Comparison of ENCODE assay signal across 8 cellular contexts in genomic region chr17:27807567-27808470, GRCh38. TPM values are rescaled to one million over a fixed set of nuclear protein-coding genes. Genes with fewer than 3 reads are reported as not detected.
A peak's percentile ranks its signal among the peaks of the same experiment; 100 is the strongest.
DNase-seq lines count a peak whose midpoint lies in the region; ATAC-seq and TF ChIP-seq lines count a peak whose summit lies in the region.

No MANE protein-coding gene starts in this region.

- peak overlapping the region in 2 of 3 donors; percentile 12 to 84 for H3K27ac Mint-ChIP-seq in IgD-negative memory B cell
- H3K27ac Mint-ChIP-seq in activated CD4-positive, alpha-beta memory T cell treated with anti-CD3 and anti-CD28 coated beads for 36 hours = peak overlapping the region; percentile 94
- H3K27ac Mint-ChIP-seq in stimulated activated effector memory CD8-positive, alpha-beta T cell treated with anti-CD3 and anti-CD28 coated beads, Interleukin-12 subunit alpha, Interleukin-12 subunit beta, amount 100 ng/mL, for 72 hours = peak overlapping the region; percentile 90

- CTCF ChIA-PET in activated CD4-positive, alpha-beta memory T cell treated with anti-CD3 and anti-CD28 coated beads for 36 hours (lab: Charles Lee) = interaction anchor here (0.6 to 14.7 kb wide), 9 partner anchors 19 to 444 kb away, joined by 3 to 554 read pairs (median 4); partner anchors contain the start of gene LYRM9

- H3K27me3 Mint-ChIP-seq in IgD-negative memory B cell = no peaks in the 10 kb centered on the region
- no peaks in the 10 kb centered on the region for H3K27me3 Mint-ChIP-seq in activated CD4-positive, alpha-beta memory T cell treated with anti-CD3 and anti-CD28 coated beads for 36 hours

- no peaks in the 10 kb centered on the region for H4K20me1 ChIP-seq in DND-41 (ENCODE audit: insufficient read depth, low read length)

- POLR2A ChIA-PET in activated CD4-positive, alpha-beta memory T cell treated with anti-CD3 and anti-CD28 coated beads for 36 hours (lab: Charles Lee) = interaction anchor here (0.6 to 1.9 kb wide), 8 partner anchors 39 to 231 kb away, joined by 3 to 8 read pairs (median 4); partner anchors contain the start of gene LYRM9

- H3K4me1 Mint-ChIP-seq in IgD-negative memory B cell = peaks cover 31 to 33% (median 32%) of the 10 kb centered on the region in 3 donors
- H3K4me1 Mint-ChIP-seq in activated CD4-positive, alpha-beta memory T cell treated with anti-CD3 and anti-CD28 coated beads for 36 hours (ENCODE audit: low read depth) = peaks cover 51% of the 10 kb centered on the region
- H3K4me1 Mint-ChIP-seq in stimulated activated effector memory CD8-positive, alpha-beta T cell treated with anti-CD3 and anti-CD28 coated beads, Interleukin-12 subunit alpha, Interleukin-12 subunit beta, amount 100 ng/mL, for 72 hours = peaks cover 60% of the 10 kb centered on the region

- peak overlapping the region; percentile 44 for H3K4me2 ChIP-seq in DND-41 (ENCODE audit: insufficient read depth, low read length)

- no peaks in the 10 kb centered on the region for H3K79me2 ChIP-seq in DND-41 (ENCODE audit: insufficient read depth, low read length)

- H3K9me3 ChIP-seq in DND-41 (ENCODE audit: insufficient read depth, low read length, severe bottlenecking) (no peaks in the 10 kb centered on the region), left ventricle myocardium inferior (replicated peaks) (peaks cover 4% of the 10 kb centered on the region)

- H3K36me3 ChIP-seq in DND-41 (ENCODE audit: insufficient read depth, low read length) (no peaks in the 10 kb centered on the region), left ventricle myocardium inferior (no peaks in the 10 kb centered on the region)

- H3K27ac ChIP-seq in DND-41 (ENCODE audit: low read length) (no peak overlapping the region), left ventricle myocardium inferior (replicated peaks) (peak overlapping the region; percentile 43)

- TF ChIP-seq CTCF in DND-41 (IDR thresholded peaks at IDR 0.05; ENCODE audit: borderline replicate concordance, extremely low read depth, low read length, poor library complexity, severe bottlenecking) = peak; percentile 2
- TF ChIP-seq CTCF in left ventricle myocardium inferior (IDR thresholded peaks at IDR 0.05; ENCODE audit: borderline replicate concordance) = no peak

- H3K36me3 Mint-ChIP-seq in IgD-negative memory B cell = peaks cover 1% of the 10 kb centered on the region
- H3K36me3 Mint-ChIP-seq in activated CD4-positive, alpha-beta memory T cell treated with anti-CD3 and anti-CD28 coated beads for 36 hours = no peaks in the 10 kb centered on the region
- no peaks in the 10 kb centered on the region for H3K36me3 Mint-ChIP-seq in stimulated activated effector memory CD8-positive, alpha-beta T cell treated with anti-CD3 and anti-CD28 coated beads, Interleukin-12 subunit alpha, Interleukin-12 subunit beta, amount 100 ng/mL, for 72 hours

- H3K4me3 ChIP-seq in DND-41 (ENCODE audit: low read depth in 1 of 2, low read length in 2 of 2) (peak overlapping the region in 1 of 2 experiments; percentile 2; a peak in 1 of 4 replicates), left ventricle myocardium inferior (peak overlapping the region; percentile 43)

- H3K9ac ChIP-seq in DND-41 (ENCODE audit: low read depth, low read length) = no peak overlapping the region

- intact Hi-C loops in activated CD4-positive, alpha-beta memory T cell treated with anti-CD3 and anti-CD28 coated beads for 36 hours (cut with micrococcal nuclease) = loop anchor here (5.0 kb wide), 3 partner anchors 249 to 444 kb away; no protein-coding TSS in a partner anchor
- intact Hi-C loops in left ventricle myocardium inferior (cut with micrococcal nuclease) = no loop called here

- peak; percentile 68 for DNase-seq in DND-41
- DNase-seq in activated CD4-positive, alpha-beta memory T cell treated with anti-CD3 and anti-CD28 coated beads for 36 hours = peak; percentile 79
- DNase-seq in left ventricle myocardium inferior = no peak
- peak; percentile 18 to 66 for DNase-seq in stimulated activated effector memory CD8-positive, alpha-beta T cell treated with anti-CD3 and anti-CD28 coated beads, Interleukin-12 subunit alpha, Interleukin-12 subunit beta, amount 100 ng/mL, for 72 hours (ENCODE audit: low spot score in 2 of 2)
- DNase-seq in NK-92 (lab: John Stamatoyannopoulos, UW; ENCODE audit: unreplicated experiment) = no peak
- DNase-seq in NCI-H1694 (lab: John Stamatoyannopoulos, UW) = no peak

- H2AFZ ChIP-seq in DND-41 (ENCODE audit: low read depth, low read length) = peak overlapping the region; percentile 51

- peak overlapping the region; percentile 10 to 84 (median 66) for H3K4me3 Mint-ChIP-seq in IgD-negative memory B cell
- peak overlapping the region; percentile 42 for H3K4me3 Mint-ChIP-seq in activated CD4-positive, alpha-beta memory T cell treated with anti-CD3 and anti-CD28 coated beads for 36 hours
- H3K4me3 Mint-ChIP-seq in stimulated activated effector memory CD8-positive, alpha-beta T cell treated with anti-CD3 and anti-CD28 coated beads, Interleukin-12 subunit alpha, Interleukin-12 subunit beta, amount 100 ng/mL, for 72 hours = peak overlapping the region; percentile 55

- H3K4me1 ChIP-seq in DND-41 (ENCODE audit: insufficient read depth, low read length) = peaks cover 20% of the 10 kb centered on the region
- H3K4me1 ChIP-seq in left ventricle myocardium inferior = peaks cover 21% of the 10 kb centered on the region

- ATAC-seq in DND-41 (ENCODE audit: insufficient read depth, low read depth) (peak; percentile 91), GM21360 (IDR thresholded peaks at IDR 0.05; ENCODE audit: unreplicated experiment) (peak; percentile 67)
- ATAC-seq in stimulated activated effector memory CD8-positive, alpha-beta T cell treated with anti-CD3 and anti-CD28 coated beads, Interleukin-12 subunit alpha, Interleukin-12 subunit beta, amount 100 ng/mL, for 72 hours = peak; percentile 88

- H3K27me3 ChIP-seq in DND-41 (ENCODE audit: insufficient read depth, low read length, poor library complexity) (no peaks in the 10 kb centered on the region), left ventricle myocardium inferior (ENCODE audit: low read depth) (peaks cover 6% of the 10 kb centered on the region)

- no peaks in the 10 kb centered on the region for H3K9me3 Mint-ChIP-seq in IgD-negative memory B cell
- no peaks in the 10 kb centered on the region for H3K9me3 Mint-ChIP-seq in activated CD4-positive, alpha-beta memory T cell treated with anti-CD3 and anti-CD28 coated beads for 36 hours
- no peaks in the 10 kb centered on the region for H3K9me3 Mint-ChIP-seq in stimulated activated effector memory CD8-positive, alpha-beta T cell treated with anti-CD3 and anti-CD28 coated beads, Interleukin-12 subunit alpha, Interleukin-12 subunit beta, amount 100 ng/mL, for 72 hours

RNA-seq across cellular contexts. Expression of gene NOS2, which starts 7.5 kb away (rescaled TPM):
- polyA plus RNA-seq in IgD-negative memory B cell = 0.21 TPM
- under 1 TPM in 1 of 2 experiments, not detected in 1; 0.07 TPM for total RNA-seq in activated CD4-positive, alpha-beta memory T cell treated with anti-CD3 and anti-CD28 coated beads for 36 hours
- total RNA-seq in left ventricle myocardium inferior = 0.19 TPM

Comparison
In these comparisons a context has a peak if more than half of its experiments do, and no peak if none do; other contexts are left out.
1. DNase-seq: peak in DND-41 (single experiment), activated CD4-positive, alpha-beta memory T cell treated with anti-CD3 and anti-CD28 coated beads for 36 hours (single experiment) and stimulated activated effector memory CD8-positive, alpha-beta T cell treated with anti-CD3 and anti-CD28 coated beads, Interleukin-12 subunit alpha, Interleukin-12 subunit beta, amount 100 ng/mL, for 72 hours (2 of 2); none in left ventricle myocardium inferior (single experiment), NK-92 (single experiment) and NCI-H1694 (single experiment).
2. Peak in every context shown above with its lines, with median percentiles within 50 percentile points of each other: ATAC-seq, H3K27ac Mint-ChIP-seq and H3K4me3 Mint-ChIP-seq.